Comparison of ENCODE assay signal across 18 cellular contexts in the genomic region with DNA sequence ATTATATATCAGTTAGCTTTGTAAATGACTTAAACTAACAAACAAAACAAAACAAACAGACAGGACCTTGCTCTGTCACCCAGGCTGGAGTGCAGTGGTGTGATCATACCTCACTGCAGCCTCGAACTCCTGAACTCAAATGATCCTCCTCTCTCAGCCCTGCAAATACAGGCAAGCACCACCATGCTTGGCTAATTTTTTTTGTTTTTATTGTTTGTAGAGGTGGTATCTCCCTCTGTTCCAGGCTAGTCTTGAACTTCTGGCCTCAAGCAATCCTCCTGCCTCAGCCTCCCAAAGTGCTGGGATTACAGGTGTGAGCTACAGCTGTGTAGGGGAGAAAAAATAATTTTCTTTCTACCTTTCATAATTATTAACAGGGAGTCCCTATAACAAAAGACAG.
"Had no signal": no experiment of that assay in that cellular context is flagged by ENCODE, and none has a peak within 500 bp of the region (broad histone marks: within the 10 kb centered on the region; RNA-seq: fewer than 3 reads in every experiment).

No MANE protein-coding gene starts in this region.

- H3K36me3 Mint-ChIP-seq: activated CD4-positive, alpha-beta memory T cell treated with anti-CD3 and anti-CD28 coated beads for 36 hours; activated naive CD4-positive, alpha-beta T cell treated with anti-CD3 and anti-CD28 coated beads, Interleukin-2, amount 10 ng/mL, durations not matched to agents 7 days and 5 days; type B pancreatic cell had no signal

- H3K27ac Mint-ChIP-seq: activated CD4-positive, alpha-beta memory T cell treated with anti-CD3 and anti-CD28 coated beads for 36 hours; activated CD8-positive, alpha-beta memory T cell treated with anti-CD3 and anti-CD28 coated beads, Interleukin-2, amount 10 ng/mL, durations not matched to agents 7 days and 5 days; activated naive CD4-positive, alpha-beta T cell treated with anti-CD3 and anti-CD28 coated beads, Interleukin-2, amount 10 ng/mL, durations not matched to agents 7 days and 5 days; activated T-helper 2 cell treated with anti-CD3 and anti-CD28 coated beads, Interferon-gamma antibody, Interleukin-2, Interleukin-4, amounts not matched to agents 10 μg/mL and 5 μg/mL and 100 μg/mL, durations not matched to agents 14 hours and 24 hours and 36 hours; type B pancreatic cell had no signal

- H3K4me1 Mint-ChIP-seq: activated CD8-positive, alpha-beta memory T cell treated with anti-CD3 and anti-CD28 coated beads, Interleukin-2, amount 10 ng/mL, durations not matched to agents 7 days and 5 days had no signal

- H3K27ac ChIP-seq: cardiac muscle cell, prostate gland, VCaP had no signal

- H3K27me3 ChIP-seq: cardiac muscle cell had no signal

- H3K27me3 Mint-ChIP-seq: activated CD4-positive, alpha-beta memory T cell treated with anti-CD3 and anti-CD28 coated beads for 36 hours; type B pancreatic cell had no signal

- H3K36me3 ChIP-seq: cardiac muscle cell, prostate gland had no signal

- H3K4me1 ChIP-seq: prostate gland had no signal

- H3K4me3 Mint-ChIP-seq: activated CD4-positive, alpha-beta memory T cell treated with anti-CD3 and anti-CD28 coated beads for 36 hours; activated CD8-positive, alpha-beta memory T cell treated with anti-CD3 and anti-CD28 coated beads, Interleukin-2, amount 10 ng/mL, durations not matched to agents 7 days and 5 days; activated naive CD4-positive, alpha-beta T cell treated with anti-CD3 and anti-CD28 coated beads, Interleukin-2, amount 10 ng/mL, durations not matched to agents 7 days and 5 days; neural crest cell; type B pancreatic cell had no signal

- H3K4me3 ChIP-seq: cardiac muscle cell, prostate gland, smooth muscle cell had no signal

- DNase-seq: activated CD4-positive, alpha-beta memory T cell treated with anti-CD3 and anti-CD28 coated beads for 36 hours; activated CD8-positive, alpha-beta memory T cell treated with anti-CD3 and anti-CD28 coated beads, Interleukin-2, amount 10 ng/mL, durations not matched to agents 7 days and 5 days; activated naive CD4-positive, alpha-beta T cell treated with anti-CD3 and anti-CD28 coated beads, Interleukin-2, amount 10 ng/mL, durations not matched to agents 7 days and 5 days; activated T-cell treated with anti-CD3 and anti-CD28 coated beads, Interleukin-2, amount 50 U/mL, for 1 hour; foreskin fibroblast; glutamatergic neuron; right cardiac atrium; stimulated activated CD4-positive, alpha-beta T cell treated with anti-CD3 and anti-CD28 coated beads, Interleukin-4, amount 100 ng/mL, for 4 hours; stimulated activated CD8-positive, alpha-beta memory T cell treated with anti-CD3 and anti-CD28 coated beads, Interleukin-4, amount 100 ng/mL, for 48 hours; stimulated activated naive CD4-positive, alpha-beta T cell treated with Interleukin-2 at 50 U/mL for 16 hours; substantia nigra had no signal

- H3K9me3 ChIP-seq: prostate gland had no signal

- H3K9me3 Mint-ChIP-seq: activated T-helper 2 cell treated with anti-CD3 and anti-CD28 coated beads, Interferon-gamma antibody, Interleukin-2, Interleukin-4, amounts not matched to agents 10 μg/mL and 5 μg/mL and 100 μg/mL, durations not matched to agents 14 hours and 24 hours and 36 hours; neural crest cell had no signal

- ATAC-seq: activated CD8-positive, alpha-beta memory T cell treated with anti-CD3 and anti-CD28 coated beads, Interleukin-2, amount 10 ng/mL, durations not matched to agents 7 days and 5 days; right cardiac atrium had no signal
